In the genomic region with DNA sequence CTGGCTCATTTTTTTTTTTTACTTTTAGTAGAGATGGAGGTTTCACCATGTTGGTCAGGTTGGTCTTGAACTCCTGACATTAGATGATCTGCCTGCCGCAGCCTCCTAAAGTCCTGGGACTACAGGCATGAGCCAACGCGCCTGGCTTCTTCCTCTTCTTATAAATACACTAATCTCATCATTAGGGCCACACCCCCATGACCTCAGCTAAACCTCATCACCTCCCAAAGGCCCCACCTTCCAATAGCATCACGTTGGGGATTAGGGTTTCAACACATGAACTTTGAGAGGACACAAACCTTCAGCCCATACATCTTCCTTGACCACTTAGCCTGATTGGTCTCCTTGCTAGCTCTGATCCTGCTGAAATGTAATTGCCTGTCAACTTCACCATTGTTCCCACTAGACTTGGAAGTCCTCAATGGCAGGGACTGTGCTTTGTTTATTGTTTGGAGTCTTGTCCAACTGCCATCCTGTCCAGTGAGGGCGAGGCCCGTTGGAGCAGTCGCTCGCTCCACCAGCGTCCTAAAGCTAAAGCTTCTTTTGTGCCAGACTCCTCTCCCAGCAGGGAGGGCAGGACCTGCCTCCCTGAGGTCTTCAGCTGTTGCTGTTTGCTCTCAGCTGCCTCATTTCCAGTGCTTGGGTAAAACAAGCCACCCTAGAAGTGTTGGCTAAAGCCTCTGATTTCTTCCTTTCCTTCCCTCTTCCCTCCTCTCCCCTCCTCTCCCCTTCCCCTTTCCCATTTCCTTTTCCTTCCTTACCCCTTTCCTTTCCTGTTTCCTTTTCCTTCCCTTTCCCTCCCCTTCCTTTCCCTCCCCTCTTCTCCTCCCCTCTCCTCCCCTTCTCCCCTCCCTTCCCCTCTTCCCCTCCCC, we compare ENCODE assay signal across 2 cellular contexts.
TF ChIP-seq lines count a peak whose summit lies in the region.

No MANE protein-coding gene starts in this region.

TF ChIP-seq in IMR-90, 13 proteins besides CTCF, POLR2A, EP300 and RAD21:
- no peak for TF ChIP-seq ELK1 (IDR thresholded peaks at IDR 0.05; ENCODE audit: borderline replicate concordance, low read depth, low read length)
- TF ChIP-seq MAZ (IDR thresholded peaks at IDR 0.05; ENCODE audit: borderline replicate concordance, low read depth, low read length): no peak
- no peak for TF ChIP-seq RFX5 (IDR thresholded peaks at IDR 0.05; ENCODE audit: low read depth, low read length)
- TF ChIP-seq, protein P1, sequence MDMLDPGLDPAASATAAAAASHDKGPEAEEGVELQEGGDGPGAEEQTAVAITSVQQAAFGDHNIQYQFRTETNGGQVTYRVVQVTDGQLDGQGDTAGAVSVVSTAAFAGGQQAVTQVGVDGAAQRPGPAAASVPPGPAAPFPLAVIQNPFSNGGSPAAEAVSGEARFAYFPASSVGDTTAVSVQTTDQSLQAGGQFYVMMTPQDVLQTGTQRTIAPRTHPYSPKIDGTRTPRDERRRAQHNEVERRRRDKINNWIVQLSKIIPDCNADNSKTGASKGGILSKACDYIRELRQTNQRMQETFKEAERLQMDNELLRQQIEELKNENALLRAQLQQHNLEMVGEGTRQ (IDR thresholded peaks at IDR 0.05; ENCODE audit: low read depth, low read length): no peak
- no peak for TF ChIP-seq FOS (IDR thresholded peaks at IDR 0.05; ENCODE audit: low read depth, low read length)
- TF ChIP-seq CEBPB (IDR thresholded peaks at IDR 0.05; ENCODE audit: low read depth, low read length): no peak
- no peak for TF ChIP-seq RCOR1 (IDR thresholded peaks at IDR 0.05; ENCODE audit: insufficient replicate concordance, low read length)
- no peak for TF ChIP-seq SMC3 (IDR thresholded peaks at IDR 0.05; ENCODE audit: low read depth, low read length)
- no peak for TF ChIP-seq NFE2L2 (IDR thresholded peaks at IDR 0.05; ENCODE audit: low read depth, low read length)
- TF ChIP-seq BHLHE40 (IDR thresholded peaks at IDR 0.05; ENCODE audit: low read depth, low read length): no peak
- no peak for TF ChIP-seq CHD1 (IDR thresholded peaks at IDR 0.05; ENCODE audit: low read depth, low read length)
- no peak for TF ChIP-seq MXI1 (IDR thresholded peaks at IDR 0.05; ENCODE audit: borderline replicate concordance, low read depth, low read length)
- TF ChIP-seq MAFK (IDR thresholded peaks at IDR 0.05; ENCODE audit: low read depth, low read length): no peak

TF ChIP-seq in K562, 482 proteins besides CTCF, POLR2A, EP300 and RAD21:
- TF ChIP-seq TBP (optimal IDR thresholded peaks at IDR 0.05; ENCODE audit: low read depth, low read length) (peak; percentile 46), SMARCA4 (IDR thresholded peaks at IDR 0.05) (no peak), ZNF512 (tag; IDR thresholded peaks at IDR 0.05) (peak; percentile 40; the same call in 1 of the 2 replicates), FOXP1 (CRISPR knock-in tag; IDR thresholded peaks at IDR 0.05) (no peak)
TF ChIP-seq in K562: peak in this region for 2.
